ENCODE assay signal across 8 cellular contexts in the genomic region with DNA sequence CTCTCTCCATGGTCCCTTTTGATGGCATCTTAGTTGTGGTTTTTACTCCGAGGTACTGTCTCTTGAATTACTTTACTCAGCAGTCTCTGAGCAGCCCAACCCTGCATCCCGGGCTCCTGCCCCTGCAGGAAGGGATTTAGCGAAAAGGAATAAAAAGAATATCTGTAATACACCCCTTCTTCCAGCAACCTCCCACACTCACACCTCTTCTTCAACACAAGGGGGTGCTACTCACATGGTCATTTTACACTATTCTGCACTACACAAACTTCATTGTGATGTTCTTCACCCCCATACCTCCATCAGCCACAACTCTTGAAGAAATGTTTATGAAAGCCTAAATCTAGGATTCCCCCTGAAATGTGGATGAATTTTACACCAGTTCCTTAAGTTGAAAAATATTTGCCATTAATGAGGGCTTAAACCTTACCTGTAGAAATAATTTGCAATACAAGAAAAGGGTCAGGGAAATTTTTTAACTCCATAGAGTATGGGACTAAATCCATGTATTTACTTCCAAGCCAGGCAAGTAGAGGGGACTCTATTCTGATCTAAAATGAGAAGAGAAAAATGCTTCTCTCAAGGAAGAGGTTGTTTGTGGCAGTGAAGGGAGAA. TPM values are rescaled to one million over a fixed set of nuclear protein-coding genes. Genes with fewer than 3 reads are reported as not detected.
DNase-seq lines count a peak whose midpoint lies in the region; ATAC-seq, FAIRE-seq and TF ChIP-seq lines count a peak whose summit lies in the region.

No MANE protein-coding gene starts in this region.

- TF ChIP-seq POLR2A in GM12891 (IDR thresholded peaks at IDR 0.05; ENCODE audit: low read depth, low read length), result no peak

- peak; percentile 96 for FAIRE-seq in GM12891 (lab: Jason Lieb, UNC)
- peak; percentile 67 for FAIRE-seq in TTC549 (lab: Jason Lieb, UNC)

- DNase-seq in AML-193 (lab: John Stamatoyannopoulos, UW), result peak; percentile 65 to 78
- DNase-seq in GM12891 (ENCODE audit: insufficient read length, low spot score), result peak; percentile 32
- peak; percentile 29 for DNase-seq in NCI-H1436 (lab: John Stamatoyannopoulos, UW)
- peak; percentile 69 for DNase-seq in epithelial cell of esophagus (ENCODE audit: low read depth)
- DNase-seq in mucosa of descending colon, result peak in 1 of 3 donors; percentile 30

- H3K4me3 ChIP-seq in epithelial cell of esophagus (ENCODE audit: low read length), result no peak overlapping the region
- H3K4me3 ChIP-seq in mucosa of descending colon, result no peak overlapping the region

- H3K36me3 ChIP-seq in mucosa of descending colon (ENCODE audit: low read depth), result no peaks in the 10 kb centered on the region

- intact Hi-C loops in mucosa of descending colon (cut with DNase I, micrococcal nuclease), result loop anchor here (2.0 to 10.0 kb wide), 2 partner anchors 215 to 221 kb away; no protein-coding TSS in a partner anchor

- no peaks in the 10 kb centered on the region for H3K4me1 ChIP-seq in mucosa of descending colon (ENCODE audit: low read depth)

- peak; percentile 79 for TF ChIP-seq CTCF in epithelial cell of esophagus (IDR thresholded peaks at IDR 0.05; ENCODE audit: insufficient read depth, low read depth, low read length, missing control alignments)
- TF ChIP-seq CTCF in mucosa of descending colon (IDR thresholded peaks at IDR 0.05), result peak; percentile 73

- ATAC-seq in HG02763 (IDR thresholded peaks at IDR 0.05; ENCODE audit: unreplicated experiment), result peak; percentile 79
- peak; percentile 82 for ATAC-seq in mucosa of descending colon
- no peak for ATAC-seq in HG03025 (IDR thresholded peaks at IDR 0.05; ENCODE audit: low FRiP score, unreplicated experiment)

- H3K9me3 ChIP-seq in mucosa of descending colon, result no peaks in the 10 kb centered on the region

TF ChIP-seq in GM12891, 5 proteins besides CTCF, POLR2A, EP300 and RAD21:
- TF ChIP-seq TAF1 (IDR thresholded peaks at IDR 0.05; ENCODE audit: low read depth, low read length), result no peak

RNA-seq across cellular contexts. Expression of a gene that starts 26.0 kb away (rescaled TPM):
- polyA plus RNA-seq in GM12891 (2012; ENCODE audit: low read depth, missing spikeins), result not detected
- total RNA-seq in mucosa of descending colon, result not detected

RNA-seq across cellular contexts. Expression of a gene that starts 58.8 kb away (rescaled TPM):
- polyA plus RNA-seq in GM12891 (2012; ENCODE audit: low read depth, missing spikeins), result 31.6 TPM
- total RNA-seq in mucosa of descending colon, result 10 to 100 TPM; 28.1 to 42.0 (median 37.9) TPM
